ENCODE assay signal across 13 cellular contexts in the genomic region with DNA sequence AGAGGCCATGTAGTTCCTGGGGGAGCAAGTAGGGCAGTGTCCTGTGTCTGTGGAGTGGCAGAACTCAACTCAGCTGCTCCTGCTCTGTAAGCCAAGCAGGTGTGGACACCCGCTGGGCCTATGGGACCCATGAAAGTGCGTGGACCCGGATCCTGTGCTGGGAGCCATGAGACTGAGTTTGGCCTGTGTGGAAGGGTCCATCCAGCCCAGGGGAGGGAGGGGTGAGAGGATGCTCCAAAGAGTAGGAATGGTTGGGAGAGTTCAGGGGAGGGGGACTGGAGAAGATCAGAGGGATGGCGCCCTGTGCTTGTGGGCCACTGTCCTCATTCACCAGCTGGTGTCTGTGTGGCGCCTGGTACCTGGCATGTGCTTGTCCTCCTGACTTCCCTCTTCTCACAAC.
DNase-seq lines count a peak whose midpoint lies in the region; ATAC-seq and TF ChIP-seq lines count a peak whose summit lies in the region.
"Had no signal": no experiment of that assay in that cellular context is flagged by ENCODE, and none has a peak within 500 bp of the region (broad histone marks: within the 10 kb centered on the region; RNA-seq: fewer than 3 reads in every experiment).

No MANE protein-coding gene starts in this region.

- no peaks in the 10 kb centered on the region for H3K36me3 ChIP-seq in IMR-90 (ENCODE audit: control insufficient read depth, insufficient read depth, low read length)
- H3K36me3 ChIP-seq in sigmoid colon: no peaks in the 10 kb centered on the region
- H3K36me3 ChIP-seq: BLaER1 treated with 17β-estradiol and CSF1 and Interleukin-3, amounts not matched to agents 10 nM and 100 nM had no signal

- H3K9me3 ChIP-seq in IMR-90 (ENCODE audit: control insufficient read depth, insufficient read depth, low read length) (no peaks in the 10 kb centered on the region), sigmoid colon (no peaks in the 10 kb centered on the region)
- H3K9me3 ChIP-seq: BLaER1 treated with 17β-estradiol and CSF1 and Interleukin-3, amounts not matched to agents 10 nM and 100 nM had no signal

- 0 out of 4 replicates have a peak, but pooled peaks cover 0 to 3% of the 10 kb centered on the region in 2 experiments for H3K79me1 ChIP-seq in IMR-90 (ENCODE audit: low read depth in 1 of 2, low read length in 2 of 2)

- dilution Hi-C loops in IMR-90 (cut with HindIII; ENCODE audit: low sequenced_read_pairs, unreplicated experiment): no loop called here

- H2BK15ac ChIP-seq in IMR-90 (ENCODE audit: low read depth, low read length): no peak overlapping the region

- in situ Hi-C loops in IMR-90 (cut with MboI; ENCODE audit: low sequenced_read_pairs): no loop called here
- in situ Hi-C loops in G401 (cut with HindIII; ENCODE audit: low sequenced_read_pairs): no loop called here

- H3K27me3 ChIP-seq in IMR-90 (ENCODE audit: control insufficient read depth, insufficient read depth, low read length) (no peaks in the 10 kb centered on the region), sigmoid colon (no peaks in the 10 kb centered on the region)
- H3K27me3 ChIP-seq: BLaER1 treated with 17β-estradiol and CSF1 and Interleukin-3, amounts not matched to agents 10 nM and 100 nM had no signal

- no peak overlapping the region for H3K23ac ChIP-seq in IMR-90 (ENCODE audit: low read depth, low read length)

- no TSS peak for BruUV-seq in IMR-90 (replicated peaks; lab: Mats Ljungman, UMichigan)

- H3K4me2 ChIP-seq in IMR-90 (ENCODE audit: low read depth, low read length): no peak overlapping the region
- H3K4me2 ChIP-seq: BLaER1 treated with 17β-estradiol and CSF1 and Interleukin-3, amounts not matched to agents 10 nM and 100 nM; GM23338 had no signal

- no peak overlapping the region for H3K56ac ChIP-seq in IMR-90 (ENCODE audit: extremely low read depth, insufficient read depth, low read length)

- no peak overlapping the region for H4K5ac ChIP-seq in IMR-90 (ENCODE audit: low read depth, low read length)

- H3K4me1 Mint-ChIP-seq in type B pancreatic cell (ENCODE audit: unreplicated experiment): peaks cover 27% of the 10 kb centered on the region
- no peaks in the 10 kb centered on the region for H3K4me1 Mint-ChIP-seq in stimulated activated naive B cell treated with anti-CD40 and anti-IgM and Interleukin-4, amounts not matched to agents 10 μg/mL and 1 μg/mL and 100 μg/mL, for 72 hours
- H3K4me1 Mint-ChIP-seq: CD4-positive, alpha-beta memory T cell had no signal

- no peak for ATAC-seq in IMR-90 (ENCODE audit: low read depth)
- ATAC-seq in stimulated activated naive B cell treated with anti-CD40 and anti-IgM and Interleukin-4, amounts not matched to agents 10 μg/mL and 1 μg/mL and 100 μg/mL, for 72 hours (replicated peaks): no peak

- no peak overlapping the region for H2BK20ac ChIP-seq in IMR-90 (ENCODE audit: low read depth, low read length)

- H3K9me3 Mint-ChIP-seq in type B pancreatic cell: no peaks in the 10 kb centered on the region
- H3K9me3 Mint-ChIP-seq in stimulated activated naive B cell treated with anti-CD40 and anti-IgM and Interleukin-4, amounts not matched to agents 10 μg/mL and 1 μg/mL and 100 μg/mL, for 72 hours: peaks cover 10 to 11% of the 10 kb centered on the region in 2 donors
- H3K9me3 Mint-ChIP-seq: GM23338 had no signal

- H3K4ac ChIP-seq in IMR-90 (ENCODE audit: low read depth, low read length): no peak overlapping the region

- H3K4me1 ChIP-seq in IMR-90 (ENCODE audit: control insufficient read depth, insufficient read depth, low read length): peaks cover 2% of the 10 kb centered on the region; the same call in 1 of the 2 replicates
- no peaks in the 10 kb centered on the region for H3K4me1 ChIP-seq in sigmoid colon

- H3K27ac Mint-ChIP-seq in type B pancreatic cell: no peak overlapping the region
- no peak overlapping the region for H3K27ac Mint-ChIP-seq in stimulated activated naive B cell treated with anti-CD40 and anti-IgM and Interleukin-4, amounts not matched to agents 10 μg/mL and 1 μg/mL and 100 μg/mL, for 72 hours
- H3K27ac Mint-ChIP-seq: CD4-positive, alpha-beta memory T cell; GM23338; H9 had no signal

- TF ChIP-seq EP300 in sigmoid colon (IDR thresholded peaks at IDR 0.05): no peak

- no peak overlapping the region for H2AK5ac ChIP-seq in IMR-90 (ENCODE audit: low read depth, low read length)

- H3K14ac ChIP-seq in IMR-90 (replicated peaks; ENCODE audit: low read depth, low read length): no peak overlapping the region

- peak overlapping the region; percentile 29 for H2AFZ ChIP-seq in IMR-90 (replicated peaks; ENCODE audit: low read length, poor library complexity)

- no peak overlapping the region for H4K8ac ChIP-seq in IMR-90 (ENCODE audit: low read depth in 2 of 2, low read length in 2 of 2)

- POLR2A ChIA-PET in IMR-90 (lab: Charles Lee; ENCODE audit: unreplicated experiment): no interaction called here

- no peak for TF ChIP-seq CTCF in IMR-90 (conservative IDR thresholded peaks at IDR 0.05; ENCODE audit: low read depth, low read length)
- no peak for TF ChIP-seq CTCF in sigmoid colon (IDR thresholded peaks at IDR 0.05)
- no peak for TF ChIP-seq CTCF in type B pancreatic cell (conservative IDR thresholded peaks at IDR 0.05)

- H2BK120ac ChIP-seq in IMR-90 (ENCODE audit: low read depth, low read length): no peak overlapping the region

- H3K4me3 Mint-ChIP-seq in type B pancreatic cell: no peak overlapping the region
- H3K4me3 Mint-ChIP-seq in stimulated activated naive B cell treated with anti-CD40 and anti-IgM and Interleukin-4, amounts not matched to agents 10 μg/mL and 1 μg/mL and 100 μg/mL, for 72 hours: no peak overlapping the region
- H3K4me3 Mint-ChIP-seq: CD4-positive, alpha-beta memory T cell; GM23338; H9 had no signal

- H4K20me1 ChIP-seq in IMR-90 (ENCODE audit: insufficient read depth, low read length): no peaks in the 10 kb centered on the region
- H4K20me1 ChIP-seq: BLaER1 treated with 17β-estradiol and CSF1 and Interleukin-3, amounts not matched to agents 10 nM and 100 nM had no signal

- no peaks in the 10 kb centered on the region for H3K9me1 ChIP-seq in IMR-90 (ENCODE audit: insufficient read depth, low read length)

- H3K9ac ChIP-seq in IMR-90 (ENCODE audit: low read depth, low read length): no peak overlapping the region
- H3K9ac ChIP-seq: BLaER1 treated with 17β-estradiol and CSF1 and Interleukin-3, amounts not matched to agents 10 nM and 100 nM had no signal

- intact Hi-C loops in IMR-90 (cut with micrococcal nuclease) (no loop called here), sigmoid colon (cut with DNase I) (no loop called here)

- H3K36me3 Mint-ChIP-seq in type B pancreatic cell: no peaks in the 10 kb centered on the region
- no peaks in the 10 kb centered on the region for H3K36me3 Mint-ChIP-seq in stimulated activated naive B cell treated with anti-CD40 and anti-IgM and Interleukin-4, amounts not matched to agents 10 μg/mL and 1 μg/mL and 100 μg/mL, for 72 hours
- H3K36me3 Mint-ChIP-seq: CD4-positive, alpha-beta memory T cell had no signal

- CTCF ChIA-PET in IMR-90 (lab: Yijun Ruan, JAX): no interaction called here

- no peak overlapping the region for H3K18ac ChIP-seq in IMR-90 (ENCODE audit: low read depth, low read length)

- H2AK9ac ChIP-seq in IMR-90 (replicated peaks; ENCODE audit: low read depth, low read length, poor library complexity): no peak overlapping the region

- no peaks in the 10 kb centered on the region for H3K27me3 Mint-ChIP-seq in type B pancreatic cell
- H3K27me3 Mint-ChIP-seq in stimulated activated naive B cell treated with anti-CD40 and anti-IgM and Interleukin-4, amounts not matched to agents 10 μg/mL and 1 μg/mL and 100 μg/mL, for 72 hours: no peaks in the 10 kb centered on the region

- H3K27ac ChIP-seq in IMR-90 (ENCODE audit: insufficient read depth, low read length) (no peak overlapping the region), sigmoid colon (no peak overlapping the region)
- H3K27ac ChIP-seq: BLaER1 treated with 17β-estradiol and CSF1 and Interleukin-3, amounts not matched to agents 10 nM and 100 nM had no signal

- WGBS in IMR-90 (ENCODE audit: extremely low coverage in 2 of 2, insufficient read length in 1 of 2), 2 experiments: 100% methylated on average over 3 of the region's 5 CpGs; no CpG with 5 or more reads in 1 of the 2 experiments
- 90 to 97% methylated on average over 5 of the region's 5 CpGs for WGBS in sigmoid colon, 2 donors

- no peak overlapping the region for H2BK5ac ChIP-seq in IMR-90 (ENCODE audit: low read depth, low read length, poor library complexity, severe bottlenecking)

- no peak for TF ChIP-seq POLR2A in IMR-90 (IDR thresholded peaks at IDR 0.05; ENCODE audit: low read depth, low read length)
- no peak for TF ChIP-seq POLR2A in sigmoid colon (IDR thresholded peaks at IDR 0.05)

- no peak for TF ChIP-seq RAD21 in IMR-90 (IDR thresholded peaks at IDR 0.05; ENCODE audit: low read length)

- H4K91ac ChIP-seq in IMR-90 (ENCODE audit: insufficient read depth, low read depth, low read length): no peak overlapping the region

- H3K4me3 ChIP-seq in IMR-90 (ENCODE audit: insufficient read depth, low read depth, low read length) (no peak overlapping the region), sigmoid colon (no peak overlapping the region)
- H3K4me3 ChIP-seq: BLaER1 treated with 17β-estradiol and CSF1 and Interleukin-3, amounts not matched to agents 10 nM and 100 nM; GM23338 had no signal

- DNase-seq in IMR-90: no peak
- peak; percentile 80 for DNase-seq in mesenteric fat pad (ENCODE audit: low spot score)
- peak; percentile 22 for DNase-seq in sigmoid colon
- peak; percentile 58 for DNase-seq in type B pancreatic cell (ENCODE audit: extremely low spot score, unreplicated experiment)
- no peak for DNase-seq in G401 (ENCODE audit: low spot score)
- no peak for DNase-seq in NCI-H2227 (lab: John Stamatoyannopoulos, UW; ENCODE audit: unreplicated experiment)
- no peak for DNase-seq in stimulated activated naive B cell treated with anti-CD40 and anti-IgM and Interleukin-4, amounts not matched to agents 10 μg/mL and 1 μg/mL and 100 μg/mL, for 72 hours
- DNase-seq: ACHN; CD4-positive, alpha-beta memory T cell; DMS79; H9 had no signal

TF ChIP-seq in IMR-90, 13 proteins besides CTCF, POLR2A, EP300 and RAD21 (continues in another document):
- no peak for TF ChIP-seq RCOR1 (IDR thresholded peaks at IDR 0.05; ENCODE audit: insufficient replicate concordance, low read length)
- TF ChIP-seq BHLHE40 (IDR thresholded peaks at IDR 0.05; ENCODE audit: low read depth, low read length): no peak
- TF ChIP-seq FOS (IDR thresholded peaks at IDR 0.05; ENCODE audit: low read depth, low read length): no peak
- TF ChIP-seq, protein P1, sequence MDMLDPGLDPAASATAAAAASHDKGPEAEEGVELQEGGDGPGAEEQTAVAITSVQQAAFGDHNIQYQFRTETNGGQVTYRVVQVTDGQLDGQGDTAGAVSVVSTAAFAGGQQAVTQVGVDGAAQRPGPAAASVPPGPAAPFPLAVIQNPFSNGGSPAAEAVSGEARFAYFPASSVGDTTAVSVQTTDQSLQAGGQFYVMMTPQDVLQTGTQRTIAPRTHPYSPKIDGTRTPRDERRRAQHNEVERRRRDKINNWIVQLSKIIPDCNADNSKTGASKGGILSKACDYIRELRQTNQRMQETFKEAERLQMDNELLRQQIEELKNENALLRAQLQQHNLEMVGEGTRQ (IDR thresholded peaks at IDR 0.05; ENCODE audit: low read depth, low read length): no peak
- TF ChIP-seq CEBPB (IDR thresholded peaks at IDR 0.05; ENCODE audit: low read depth, low read length): no peak
- TF ChIP-seq MAZ (IDR thresholded peaks at IDR 0.05; ENCODE audit: borderline replicate concordance, low read depth, low read length): no peak

Comparison
In these comparisons a context has a peak if more than half of its experiments do, and no peak if none do; other contexts are left out.
1. DNase-seq: peak in mesenteric fat pad (single experiment), sigmoid colon (single experiment) and type B pancreatic cell (single experiment); none in IMR-90 (single experiment), G401 (single experiment), NCI-H2227 (single experiment) and stimulated activated naive B cell treated with anti-CD40 and anti-IgM and Interleukin-4, amounts not matched to agents 10 μg/mL and 1 μg/mL and 100 μg/mL, for 72 hours (single experiment).